In the genomic region with DNA sequence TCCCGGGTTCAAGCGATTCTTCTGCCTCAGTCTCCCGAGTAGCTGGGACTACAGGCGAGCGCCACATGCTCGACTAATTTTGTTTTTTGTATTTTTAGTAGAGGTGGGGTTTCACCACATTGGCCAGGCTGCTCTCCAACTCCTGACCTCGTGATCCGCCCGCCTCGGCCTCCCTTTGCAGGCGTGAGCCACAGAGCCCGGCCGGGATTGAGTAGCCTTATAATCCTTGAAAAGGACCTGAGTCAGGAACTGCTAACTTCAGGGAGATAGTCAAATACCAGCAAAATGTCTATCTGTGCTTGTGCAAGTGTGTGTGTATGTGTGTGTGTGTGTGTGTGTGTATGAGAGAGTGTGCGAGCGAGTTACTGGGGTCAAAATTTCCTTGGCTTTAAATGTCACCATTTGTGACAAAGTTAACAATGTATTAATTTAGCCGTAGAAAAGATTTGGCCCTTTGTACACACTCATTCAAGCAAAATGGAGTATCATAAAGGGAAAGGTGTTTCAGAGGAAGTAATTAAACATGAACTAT, we compare ENCODE assay signal across 10 cellular contexts. TPM values are rescaled to one million over a fixed set of nuclear protein-coding genes. Genes with fewer than 3 reads are reported as not detected.
DNase-seq lines count a peak whose midpoint lies in the region; ATAC-seq, FAIRE-seq and TF ChIP-seq lines count a peak whose summit lies in the region.
"Had no signal": no experiment of that assay in that cellular context is flagged by ENCODE, and none has a peak within 500 bp of the region (broad histone marks: within the 10 kb centered on the region; RNA-seq: fewer than 3 reads in every experiment).

No MANE protein-coding gene starts in this region.

- no peak for DNase-seq in activated CD4-positive, alpha-beta T cell treated with anti-CD3 and anti-CD28 coated beads, Interleukin-2, amount 10 ng/mL, durations not matched to agents 24 days and 14 days
- DNase-seq in activated CD4-positive, alpha-beta T cell treated with anti-CD3 and anti-CD28 coated beads, Interleukin-2, amount 50 U/mL, for 48 hours: no peak
- no peak for DNase-seq in activated naive CD8-positive, alpha-beta T cell treated with anti-CD3 and anti-CD28 coated beads, Interleukin-2, amount 50 U/mL, for 24 hours
- DNase-seq in keratinocyte (ENCODE audit: low read depth, low spot score) (no peak), omental fat pad (ENCODE audit: low spot score) (no peak), NCI-H1105 treated with DMSO at 0.1 percent for 48 hours (lab: John Stamatoyannopoulos, UW) (no peak)
- DNase-seq: DMS 273 treated with DMSO at 0.1 percent for 48 hours, NCI-H2107 had no signal

- no peaks in the 10 kb centered on the region for H3K9me1 ChIP-seq in keratinocyte (ENCODE audit: control insufficient read depth, extremely low read depth, insufficient read depth, low read length)

- no peaks in the 10 kb centered on the region for H3K9me3 Mint-ChIP-seq in activated CD4-positive, alpha-beta T cell treated with anti-CD3 and anti-CD28 coated beads, Interleukin-2, amount 10 ng/mL, durations not matched to agents 24 days and 14 days
- no peaks in the 10 kb centered on the region for H3K9me3 Mint-ChIP-seq in activated naive CD8-positive, alpha-beta T cell treated with anti-CD3 and anti-CD28 coated beads, Interleukin-2, amount 50 U/mL, for 24 hours

- peak overlapping the region; percentile 94 for H3K4me2 ChIP-seq in keratinocyte (ENCODE audit: control insufficient read depth, extremely low read depth, insufficient read depth, low read depth, low read length)

- H4K20me1 ChIP-seq in keratinocyte (ENCODE audit: control insufficient read depth, extremely low read depth, insufficient read depth, low read length): peaks cover under 1% of the 10 kb centered on the region

- H3K4me3 ChIP-seq in keratinocyte (ENCODE audit: control insufficient read depth in 2 of 3, extremely low read depth in 1 of 3, insufficient read depth in 2 of 3, low read depth in 1 of 3, low read length in 3 of 3): peak overlapping the region; percentile 81 to 98 (median 89)
- H3K4me3 ChIP-seq in stomach smooth muscle (ENCODE audit: low read length in 2 of 2): peak overlapping the region; percentile 66 to 95

- peaks cover 6% of the 10 kb centered on the region for H3K4me1 Mint-ChIP-seq in activated CD4-positive, alpha-beta T cell treated with anti-CD3 and anti-CD28 coated beads, Interleukin-2, amount 10 ng/mL, durations not matched to agents 24 days and 14 days
- peaks cover 10% of the 10 kb centered on the region for H3K4me1 Mint-ChIP-seq in activated naive CD8-positive, alpha-beta T cell treated with anti-CD3 and anti-CD28 coated beads, Interleukin-2, amount 50 U/mL, for 24 hours

- no peaks in the 10 kb centered on the region for H3K27me3 Mint-ChIP-seq in activated CD4-positive, alpha-beta T cell treated with anti-CD3 and anti-CD28 coated beads, Interleukin-2, amount 10 ng/mL, durations not matched to agents 24 days and 14 days
- peaks cover 3% of the 10 kb centered on the region for H3K27me3 Mint-ChIP-seq in activated naive CD8-positive, alpha-beta T cell treated with anti-CD3 and anti-CD28 coated beads, Interleukin-2, amount 50 U/mL, for 24 hours

- TF ChIP-seq CTCF in keratinocyte (optimal IDR thresholded peaks at IDR 0.05 in 1 of 3, IDR thresholded peaks at IDR 0.05 in 1 of 3, conservative IDR thresholded peaks at IDR 0.05 in 1 of 3; ENCODE audit: extremely low read depth in 1 of 3, insufficient read depth in 2 of 3, low read length in 3 of 3) (no peak), omental fat pad (IDR thresholded peaks at IDR 0.05) (no peak)

- no peak for FAIRE-seq in keratinocyte (lab: Jason Lieb, UNC)

- peak overlapping the region; percentile 68 for H3K4me3 Mint-ChIP-seq in activated CD4-positive, alpha-beta T cell treated with anti-CD3 and anti-CD28 coated beads, Interleukin-2, amount 10 ng/mL, durations not matched to agents 24 days and 14 days
- H3K4me3 Mint-ChIP-seq in activated naive CD8-positive, alpha-beta T cell treated with anti-CD3 and anti-CD28 coated beads, Interleukin-2, amount 50 U/mL, for 24 hours: peak overlapping the region; percentile 84

- peaks cover 2% of the 10 kb centered on the region for H3K36me3 Mint-ChIP-seq in activated CD4-positive, alpha-beta T cell treated with anti-CD3 and anti-CD28 coated beads, Interleukin-2, amount 10 ng/mL, durations not matched to agents 24 days and 14 days (ENCODE audit: low read depth)
- peaks cover 2% of the 10 kb centered on the region for H3K36me3 Mint-ChIP-seq in activated naive CD8-positive, alpha-beta T cell treated with anti-CD3 and anti-CD28 coated beads, Interleukin-2, amount 50 U/mL, for 24 hours (ENCODE audit: low read depth)

- peak overlapping the region; percentile 62 for H3K27ac Mint-ChIP-seq in activated CD4-positive, alpha-beta T cell treated with anti-CD3 and anti-CD28 coated beads, Interleukin-2, amount 10 ng/mL, durations not matched to agents 24 days and 14 days
- H3K27ac Mint-ChIP-seq in activated naive CD8-positive, alpha-beta T cell treated with anti-CD3 and anti-CD28 coated beads, Interleukin-2, amount 50 U/mL, for 24 hours: peak overlapping the region; percentile 68

- H3K9ac ChIP-seq in keratinocyte (ENCODE audit: control insufficient read depth, extremely low read depth, insufficient read depth, low read length): peak overlapping the region; percentile 87
- no peak overlapping the region for H3K9ac ChIP-seq in stomach smooth muscle (ENCODE audit: low read length in 2 of 2)

- H3K4me1 ChIP-seq in keratinocyte (ENCODE audit: control insufficient read depth, extremely low read depth, insufficient read depth, low read length): peaks cover 15% of the 10 kb centered on the region
- H3K4me1 ChIP-seq in stomach smooth muscle (ENCODE audit: control insufficient read depth, insufficient read depth, low read length): peaks cover 6% of the 10 kb centered on the region

- peak overlapping the region; percentile 40 for H2AFZ ChIP-seq in keratinocyte (ENCODE audit: control insufficient read depth, low read length)

- H3K36me3 ChIP-seq in keratinocyte (ENCODE audit: control insufficient read depth in 2 of 2, extremely low read depth in 1 of 2, insufficient read depth in 2 of 2, low read length in 2 of 2): no peaks in the 10 kb centered on the region
- H3K36me3 ChIP-seq in stomach smooth muscle (ENCODE audit: control insufficient read depth in 2 of 2, insufficient read depth in 2 of 2, low read length in 2 of 2): no peaks in the 10 kb centered on the region

- dilution Hi-C loops in keratinocyte (cut with MboI; ENCODE audit: extremely low pct_ligation_motif_present, low sequenced_read_pairs): no loop called here

- intact Hi-C loops in activated CD4-positive, alpha-beta T cell treated with anti-CD3 and anti-CD28 coated beads, Interleukin-2, amount 10 ng/mL, durations not matched to agents 24 days and 14 days (cut with micrococcal nuclease): loop anchor here (5.0 to 10.0 kb wide), 6 partner anchors 76 to 1966 kb away; partner anchors contain the start of gene RP2

- peaks cover 38% of the 10 kb centered on the region for H3K79me2 ChIP-seq in keratinocyte (ENCODE audit: control insufficient read depth, insufficient read depth, low read length)

- H3K27me3 ChIP-seq in keratinocyte (ENCODE audit: control insufficient read depth, extremely low read depth, insufficient read depth, low read length) (no peaks in the 10 kb centered on the region), stomach smooth muscle (ENCODE audit: control insufficient read depth in 1 of 2, insufficient read depth in 2 of 2, low read length in 2 of 2) (no peaks in the 10 kb centered on the region)

- H3K9me3 ChIP-seq in keratinocyte (ENCODE audit: control insufficient read depth, low read depth, low read length) (no peaks in the 10 kb centered on the region), stomach smooth muscle (ENCODE audit: control insufficient read depth in 2 of 2, low read length in 2 of 2) (no peaks in the 10 kb centered on the region)

- no peak for ATAC-seq in activated naive CD8-positive, alpha-beta T cell treated with anti-CD3 and anti-CD28 coated beads, Interleukin-2, amount 50 U/mL, for 24 hours
- no peak for ATAC-seq in omental fat pad (ENCODE audit: low FRiP score)
- ATAC-seq in HG03439 (IDR thresholded peaks at IDR 0.05; ENCODE audit: unreplicated experiment): no peak

- H3K27ac ChIP-seq in keratinocyte (ENCODE audit: control insufficient read depth, insufficient read depth, low read length) (peak overlapping the region; percentile 89), stomach smooth muscle (ENCODE audit: low read length) (no peak overlapping the region)

RNA-seq across cellular contexts. Expression of gene KDM6A, which starts 1.8 kb away (rescaled TPM):
- total RNA-seq in activated CD4-positive, alpha-beta T cell treated with anti-CD3 and anti-CD28 coated beads, Interleukin-2, amount 10 ng/mL, durations not matched to agents 24 days and 14 days: 24.2 and 26.2 TPM in 2 replicates
- polyA plus RNA-seq in keratinocyte: 33.5 to 64.2 TPM (median 59.9 TPM) in 3 replicates
- polyA plus RNA-seq in keratinocyte (2011; ENCODE audit: low read depth): 16.2 TPM
- polyA plus RNA-seq in keratinocyte (2011; cell fraction: cytosol; rRNA removed): 24.7 and 50.0 TPM in 2 replicates
- polyA plus RNA-seq in keratinocyte (2011; cell fraction: nucleus; rRNA removed): 98.9 TPM in 2 replicates
- polyA plus RNA-seq in keratinocyte (2012; ENCODE audit: low replicate concordance): 21.2 and 22.3 TPM in 2 replicates
- polyA minus RNA-seq in keratinocyte: 23.6 to 155 TPM (median 131 TPM) in 3 replicates
- polyA minus RNA-seq in keratinocyte (2011; cell fraction: cytosol; rRNA and poly(A)+ RNA removed): 35.9 TPM
- 127 and 255 TPM in 2 replicates for polyA minus RNA-seq in keratinocyte (2011; cell fraction: nucleus; rRNA and poly(A)+ RNA removed)
- 10 to 100 TPM; 24.4 to 41.3 (median 29.9) TPM for total RNA-seq in omental fat pad

RNA-seq across cellular contexts. Expression of gene DUSP21, which starts 27.4 kb away (rescaled TPM):
- not detected in 2 replicates for total RNA-seq in activated CD4-positive, alpha-beta T cell treated with anti-CD3 and anti-CD28 coated beads, Interleukin-2, amount 10 ng/mL, durations not matched to agents 24 days and 14 days
- not detected in 3 replicates for polyA plus RNA-seq in keratinocyte
- not detected for polyA plus RNA-seq in keratinocyte (2011; ENCODE audit: low read depth)
- polyA plus RNA-seq in keratinocyte (2011; cell fraction: cytosol; rRNA removed): not detected in 2 replicates
- not detected in 2 replicates for polyA plus RNA-seq in keratinocyte (2011; cell fraction: nucleus; rRNA removed)
- polyA plus RNA-seq in keratinocyte (2012; ENCODE audit: low replicate concordance): not detected in 2 replicates
- not detected in 3 replicates for polyA minus RNA-seq in keratinocyte
- polyA minus RNA-seq in keratinocyte (2011; cell fraction: cytosol; rRNA and poly(A)+ RNA removed): not detected
- polyA minus RNA-seq in keratinocyte (2011; cell fraction: nucleus; rRNA and poly(A)+ RNA removed): not detected in 2 replicates
- total RNA-seq in omental fat pad: not detected
